8 cellular contexts compared by ENCODE assay signal in genomic region chr5:139481122-139481533, GRCh38. TPM values are rescaled to one million over a fixed set of nuclear protein-coding genes. Genes with fewer than 3 reads are reported as not detected.
A peak's percentile ranks its signal among the peaks of the same experiment; 100 is the strongest.
DNase-seq lines count a peak whose midpoint lies in the region; ATAC-seq and TF ChIP-seq lines count a peak whose summit lies in the region.

No MANE protein-coding gene starts in this region.

- peak overlapping the region; percentile 80 for H3K4me2 ChIP-seq in IMR-90 (ENCODE audit: low read depth, low read length)

- peak overlapping the region; percentile 72; the same call in 1 of the 2 replicates for H3K23ac ChIP-seq in IMR-90 (ENCODE audit: low read depth, low read length)

- H3K27ac ChIP-seq in IMR-90 (ENCODE audit: insufficient read depth, low read length) (peak overlapping the region; percentile 95), left ventricle myocardium inferior (replicated peaks) (peak overlapping the region; percentile 95)

- H2AFZ ChIP-seq in IMR-90 (replicated peaks; ENCODE audit: low read length, poor library complexity), result peak overlapping the region; percentile 87

- DNase-seq in IMR-90, result no peak
- DNase-seq in activated naive CD4-positive, alpha-beta T cell treated with Interleukin-2 at 50 U/mL for 16 hours, result peak; percentile 49
- DNase-seq in left ventricle myocardium inferior, result peak; percentile 41
- peak; percentile 20 for DNase-seq in stromal cell of bone marrow (ENCODE audit: low read depth)
- DNase-seq in activated gamma-delta T cell (lab: John Stamatoyannopoulos, UW), result no peak
- DNase-seq in GM20000 (ENCODE audit: low spot score), result no peak
- no peak for DNase-seq in SHP77 treated with DMSO at 0.1 percent for 48 hours (lab: John Stamatoyannopoulos, UW)

- peak overlapping the region; percentile 46; the same call in 2 of the 3 replicates for H2BK15ac ChIP-seq in IMR-90 (ENCODE audit: low read depth, low read length)

- WGBS in IMR-90 (ENCODE audit: extremely low coverage in 2 of 2, insufficient read length in 1 of 2), 2 experiments, result 60% methylated on average over 4 of the region's 12 CpGs; no CpG with 5 or more reads in 1 of the 2 experiments

- H4K20me1 ChIP-seq in IMR-90 (ENCODE audit: insufficient read depth, low read length), result no peaks in the 10 kb centered on the region; the same call in 1 of the 2 replicates

- H2BK5ac ChIP-seq in IMR-90 (ENCODE audit: low read depth, low read length, poor library complexity, severe bottlenecking), result peak overlapping the region; percentile 97

- intact Hi-C loops in IMR-90 (cut with micrococcal nuclease), result no loop called here
- intact Hi-C loops in left ventricle myocardium inferior (cut with micrococcal nuclease), result no loop called here

- H3K18ac ChIP-seq in IMR-90 (ENCODE audit: low read depth, low read length), result peak overlapping the region; percentile 58; the same call in 1 of the 2 replicates

- peaks cover 12% of the 10 kb centered on the region for H3K36me3 ChIP-seq in IMR-90 (ENCODE audit: control insufficient read depth, insufficient read depth, low read length)
- peaks cover 43% of the 10 kb centered on the region for H3K36me3 ChIP-seq in left ventricle myocardium inferior

- peak overlapping the region; percentile 94 for H2AK5ac ChIP-seq in IMR-90 (ENCODE audit: low read depth, low read length)

- H3K14ac ChIP-seq in IMR-90 (replicated peaks; ENCODE audit: low read depth, low read length), result peak overlapping the region; percentile 93

- no peak; the same call in 1 of the 2 replicates for TF ChIP-seq POLR2A in IMR-90 (IDR thresholded peaks at IDR 0.05; ENCODE audit: low read depth, low read length)

- no peak overlapping the region for H3K56ac ChIP-seq in IMR-90 (ENCODE audit: extremely low read depth, insufficient read depth, low read length)

- TF ChIP-seq RAD21 in IMR-90 (IDR thresholded peaks at IDR 0.05; ENCODE audit: low read length), result no peak

- H2BK20ac ChIP-seq in IMR-90 (ENCODE audit: low read depth, low read length), result 0 out of 2 replicates have a peak overlapping the region, but pooled peaks have one; percentile 76

- H3K4me3 ChIP-seq in IMR-90 (ENCODE audit: insufficient read depth, low read depth, low read length) (peak overlapping the region; percentile 36), left ventricle myocardium inferior (peak overlapping the region; percentile 73)

- H3K9me1 ChIP-seq in IMR-90 (ENCODE audit: insufficient read depth, low read length), result peaks cover 10% of the 10 kb centered on the region

- ATAC-seq in IMR-90 (ENCODE audit: low read depth), result no peak
- ATAC-seq in HG02981 (IDR thresholded peaks at IDR 0.05; ENCODE audit: unreplicated experiment), result no peak

- in situ Hi-C loops in IMR-90 (cut with MboI; ENCODE audit: low sequenced_read_pairs), result no loop called here

- H3K27me3 ChIP-seq in IMR-90 (ENCODE audit: control insufficient read depth, insufficient read depth, low read length) (no peaks in the 10 kb centered on the region), left ventricle myocardium inferior (ENCODE audit: low read depth) (no peaks in the 10 kb centered on the region)

- peak overlapping the region; percentile 98 for H2AK9ac ChIP-seq in IMR-90 (replicated peaks; ENCODE audit: low read depth, low read length, poor library complexity)

- peak overlapping the region; percentile 97 for H2BK120ac ChIP-seq in IMR-90 (ENCODE audit: low read depth, low read length)

- POLR2A ChIA-PET in IMR-90 (lab: Charles Lee; ENCODE audit: unreplicated experiment), result no interaction called here

- TF ChIP-seq CTCF in IMR-90 (conservative IDR thresholded peaks at IDR 0.05; ENCODE audit: low read depth, low read length) (no peak), left ventricle myocardium inferior (IDR thresholded peaks at IDR 0.05; ENCODE audit: borderline replicate concordance) (no peak), GM20000 (IDR thresholded peaks at IDR 0.05; ENCODE audit: extremely low read depth, missing control alignments) (no peak)

- H3K9ac ChIP-seq in IMR-90 (ENCODE audit: low read depth, low read length), result peak overlapping the region; percentile 81

- dilution Hi-C loops in IMR-90 (cut with HindIII; ENCODE audit: low sequenced_read_pairs, unreplicated experiment), result no loop called here

- H3K4me1 ChIP-seq in IMR-90 (ENCODE audit: control insufficient read depth, insufficient read depth, low read length) (peaks cover 14% of the 10 kb centered on the region), left ventricle myocardium inferior (peaks cover 68% of the 10 kb centered on the region)

- peaks cover 15 to 34% of the 10 kb centered on the region in 2 experiments for H3K79me1 ChIP-seq in IMR-90 (ENCODE audit: low read depth in 1 of 2, low read length in 2 of 2)

- peak overlapping the region; percentile 99 for H3K4ac ChIP-seq in IMR-90 (ENCODE audit: low read depth, low read length)

- H4K5ac ChIP-seq in IMR-90 (ENCODE audit: low read depth, low read length), result peak overlapping the region; percentile 84

- BruUV-seq in IMR-90 (replicated peaks; lab: Mats Ljungman, UMichigan), result no TSS peak

- peak overlapping the region; percentile 99 for H4K91ac ChIP-seq in IMR-90 (ENCODE audit: insufficient read depth, low read depth, low read length)

- peak overlapping the region; percentile 70 to 98; a peak in 3 of 4 replicates for H4K8ac ChIP-seq in IMR-90 (ENCODE audit: low read depth in 2 of 2, low read length in 2 of 2)

- CTCF ChIA-PET in IMR-90 (lab: Yijun Ruan, JAX), result no interaction called here

- H3K9me3 ChIP-seq in IMR-90 (ENCODE audit: control insufficient read depth, insufficient read depth, low read length) (no peaks in the 10 kb centered on the region), left ventricle myocardium inferior (replicated peaks) (no peaks in the 10 kb centered on the region)

TF ChIP-seq in IMR-90, 13 proteins besides CTCF, POLR2A, EP300 and RAD21:
- TF ChIP-seq MAZ (IDR thresholded peaks at IDR 0.05; ENCODE audit: borderline replicate concordance, low read depth, low read length) (no peak), FOS (IDR thresholded peaks at IDR 0.05; ENCODE audit: low read depth, low read length) (no peak)
TF ChIP-seq in IMR-90: peak in this region for 0.

RNA-seq across cellular contexts. Expression of gene STING1, which starts 1.4 kb away (rescaled TPM):
- total RNA-seq in IMR-90 (2012; rRNA removed) (18.6 and 20.6 TPM in 2 replicates), left ventricle myocardium inferior (55.3 TPM)
- polyA plus RNA-seq in IMR-90 (2012; rRNA removed), result 61.5 and 63.5 TPM in 2 replicates
- 25.4 and 62.7 TPM in 2 replicates for polyA plus RNA-seq in IMR-90 (2012; cell fraction: cytosol; rRNA removed)
- polyA plus RNA-seq in IMR-90 (2012; cell fraction: nucleus; rRNA removed; ENCODE audit: low replicate concordance), result 170 and 329 TPM in 2 replicates

RNA-seq across cellular contexts. Expression of gene SMIM33, which starts 10.3 kb away (rescaled TPM):
- total RNA-seq in IMR-90 (2012; rRNA removed) (not detected in 2 replicates), left ventricle myocardium inferior (not detected)
- polyA plus RNA-seq in IMR-90 (2012; rRNA removed), result not detected in 2 replicates
- not detected in 2 replicates for polyA plus RNA-seq in IMR-90 (2012; cell fraction: cytosol; rRNA removed)
- not detected in 2 replicates for polyA plus RNA-seq in IMR-90 (2012; cell fraction: nucleus; rRNA removed; ENCODE audit: low replicate concordance)

RNA-seq across cellular contexts. Expression of gene ECSCR, which starts 18.6 kb away (rescaled TPM):
- total RNA-seq in IMR-90 (2012; rRNA removed) (3.1 and 3.9 TPM in 2 replicates), left ventricle myocardium inferior (20.9 TPM)
- polyA plus RNA-seq in IMR-90 (2012; rRNA removed), result 3.6 and 3.8 TPM in 2 replicates
- polyA plus RNA-seq in IMR-90 (2012; cell fraction: cytosol; rRNA removed), result 4.6 and 4.8 TPM in 2 replicates
- polyA plus RNA-seq in IMR-90 (2012; cell fraction: nucleus; rRNA removed; ENCODE audit: low replicate concordance), result 1.7 and 1.9 TPM in 2 replicates

RNA-seq across cellular contexts. Expression of gene DNAJC18, which starts 41.8 kb away (rescaled TPM):
- total RNA-seq in IMR-90 (2012; rRNA removed) (9.2 and 11.1 TPM in 2 replicates), left ventricle myocardium inferior (14.3 TPM)
- 6.3 and 8.5 TPM in 2 replicates for polyA plus RNA-seq in IMR-90 (2012; rRNA removed)
- polyA plus RNA-seq in IMR-90 (2012; cell fraction: cytosol; rRNA removed), result 2.2 and 2.4 TPM in 2 replicates
- polyA plus RNA-seq in IMR-90 (2012; cell fraction: nucleus; rRNA removed; ENCODE audit: low replicate concordance), result 0.99 and 6.1 TPM in 2 replicates

Comparison
In these comparisons a context has a peak if more than half of its experiments do, and no peak if none do; other contexts are left out.
1. DNase-seq: peak in activated naive CD4-positive, alpha-beta T cell treated with Interleukin-2 at 50 U/mL for 16 hours (single experiment), left ventricle myocardium inferior (single experiment) and stromal cell of bone marrow (single experiment); none in IMR-90 (single experiment), activated gamma-delta T cell (single experiment), GM20000 (single experiment) and SHP77 treated with DMSO at 0.1 percent for 48 hours (single experiment).